Comparison of ENCODE assay signal across 8 cellular contexts in genomic region chr6:166998256-166999144, GRCh38. TPM values are rescaled to one million over a fixed set of nuclear protein-coding genes. Genes with fewer than 3 reads are reported as not detected.
DNase-seq lines count a peak whose midpoint lies in the region; ATAC-seq and TF ChIP-seq lines count a peak whose summit lies in the region.

No MANE protein-coding gene starts in this region.

- peak overlapping the region; percentile 96 for H3K9ac ChIP-seq in DND-41 (ENCODE audit: low read depth, low read length)

- peak overlapping the region; percentile 78 for H2AFZ ChIP-seq in DND-41 (ENCODE audit: low read depth, low read length)

- H3K27me3 ChIP-seq in DND-41 (ENCODE audit: insufficient read depth, low read length, poor library complexity) (no peaks in the 10 kb centered on the region), HL-60 (ENCODE audit: insufficient read depth, poor library complexity, severe bottlenecking) (no peaks in the 10 kb centered on the region), ovary (no peaks in the 10 kb centered on the region)

- H3K27ac ChIP-seq in DND-41 (ENCODE audit: low read length) (peak overlapping the region; percentile 93), HL-60 (replicated peaks) (peak overlapping the region; percentile 88), ovary (no peak overlapping the region)

- H3K36me3 ChIP-seq in DND-41 (ENCODE audit: insufficient read depth, low read length): peaks cover 48% of the 10 kb centered on the region
- H3K36me3 ChIP-seq in ovary: no peaks in the 10 kb centered on the region

- TF ChIP-seq POLR2A in ovary (IDR thresholded peaks at IDR 0.05): no peak

- 0% methylated on average over 56 to 96 of the region's 96 CpGs for WGBS in ovary, 3 donors

- peak; percentile 36 for ATAC-seq in DND-41 (ENCODE audit: insufficient read depth, low read depth)

- TF ChIP-seq CTCF in DND-41 (IDR thresholded peaks at IDR 0.05; ENCODE audit: borderline replicate concordance, extremely low read depth, low read length, poor library complexity, severe bottlenecking) (peak; percentile 26), GM20000 (IDR thresholded peaks at IDR 0.05; ENCODE audit: extremely low read depth, missing control alignments) (no peak), HL-60 (IDR thresholded peaks at IDR 0.05; ENCODE audit: insufficient read depth, low read length) (no peak), fibroblast of villous mesenchyme (IDR thresholded peaks at IDR 0.05; ENCODE audit: insufficient read depth, low read depth, low read length) (no peak), ovary (IDR thresholded peaks at IDR 0.05) (no peak)

- intact Hi-C loops in ovary (cut with DNase I): loop anchor here in 2 of 4 donors (5.0 kb wide), 1 partner anchor 144 kb away; no protein-coding TSS in a partner anchor

- H3K4me1 ChIP-seq in DND-41 (ENCODE audit: insufficient read depth, low read length) (peaks cover 44% of the 10 kb centered on the region), ovary (ENCODE audit: insufficient read depth) (peaks cover 5% of the 10 kb centered on the region)

- H3K4me2 ChIP-seq in DND-41 (ENCODE audit: insufficient read depth, low read length): peak overlapping the region; percentile 78

- peak overlapping the region; percentile 78 to 97 for H3K4me3 ChIP-seq in DND-41 (ENCODE audit: low read depth in 1 of 2, low read length in 2 of 2)
- H3K4me3 ChIP-seq in HL-60 (replicated peaks; ENCODE audit: insufficient read depth, low read length): peak overlapping the region; percentile 97
- peak overlapping the region; percentile 95 for H3K4me3 ChIP-seq in fibroblast of villous mesenchyme (ENCODE audit: low read depth, low read length)
- H3K4me3 ChIP-seq in ovary: peak overlapping the region; percentile 96

- DNase-seq in DND-41 (no peak), GM20000 (ENCODE audit: low spot score) (peak; percentile 46), HL-60 (ENCODE audit: low read depth in 1 of 2, low spot score in 1 of 2) (peak in 1 of 2 experiments; percentile 15), fibroblast of villous mesenchyme (ENCODE audit: low read depth) (peak; percentile 21), ovary (peak in 4 of 5 donors; percentile 22 to 60 (median 40)), HCEC 1CT (no peak), NOMO-1 treated with dmso at 0.1 percent for 144 hours (lab: John Stamatoyannopoulos, UW; ENCODE audit: unreplicated experiment) (no peak)
- peak in 2 of 3 experiments; percentile 6 to 14 for DNase-seq in activated CD8-positive, alpha-beta memory T cell treated with anti-CD3 and anti-CD28 coated beads for 48 hours (ENCODE audit: low read depth in 2 of 3, low spot score in 2 of 3)

- H3K9me3 ChIP-seq in DND-41 (ENCODE audit: insufficient read depth, low read length, severe bottlenecking) (no peaks in the 10 kb centered on the region), ovary (no peaks in the 10 kb centered on the region)

- peaks cover 38% of the 10 kb centered on the region; the same call in 1 of the 2 replicates for H4K20me1 ChIP-seq in DND-41 (ENCODE audit: insufficient read depth, low read length)

- H3K79me2 ChIP-seq in DND-41 (ENCODE audit: insufficient read depth, low read length): peaks cover 96% of the 10 kb centered on the region

- no peak for TF ChIP-seq EP300 in ovary (IDR thresholded peaks at IDR 0.05)

RNA-seq across cellular contexts. Expression of gene CEP43, which starts 0.7 kb away (rescaled TPM):
- total RNA-seq in fibroblast of villous mesenchyme: 19.3 and 37.6 TPM in 2 replicates
- 10 to 100 TPM; 12.3 to 39.5 (median 15.4) TPM for total RNA-seq in ovary
- polyA plus RNA-seq in ovary: 10 to 100 TPM in 1 of 2 donors, 1 to 10 TPM in 1; 7.5 to 13.7 TPM

RNA-seq across cellular contexts. Expression of gene RNASET2, which starts 42.1 kb away (rescaled TPM):
- 20.3 and 22.5 TPM in 2 replicates for total RNA-seq in fibroblast of villous mesenchyme
- 100 to 1,000 TPM in 1 of 7 donors, 10 to 100 TPM in 6; 34.8 to 211 (median 56.0) TPM for total RNA-seq in ovary
- 10 to 100 TPM; 42.2 to 79.7 TPM for polyA plus RNA-seq in ovary

Comparison
In these comparisons a context has a peak if more than half of its experiments do, and no peak if none do; other contexts are left out.
1. DNase-seq: peak in GM20000 (single experiment), activated CD8-positive, alpha-beta memory T cell treated with anti-CD3 and anti-CD28 coated beads for 48 hours (2 of 3), fibroblast of villous mesenchyme (single experiment) and ovary (4 of 5); none in DND-41 (single experiment), HCEC 1CT (single experiment) and NOMO-1 treated with dmso at 0.1 percent for 144 hours (single experiment).
2. H3K27ac ChIP-seq: peak in DND-41 (single experiment) and HL-60 (single experiment); none in ovary (0 of 2).
3. Peak in every context shown above with its lines, with median percentiles within 50 percentile points of each other: H3K4me3 ChIP-seq.